Comparison of ENCODE assay signal across 8 cellular contexts in the genomic region with DNA sequence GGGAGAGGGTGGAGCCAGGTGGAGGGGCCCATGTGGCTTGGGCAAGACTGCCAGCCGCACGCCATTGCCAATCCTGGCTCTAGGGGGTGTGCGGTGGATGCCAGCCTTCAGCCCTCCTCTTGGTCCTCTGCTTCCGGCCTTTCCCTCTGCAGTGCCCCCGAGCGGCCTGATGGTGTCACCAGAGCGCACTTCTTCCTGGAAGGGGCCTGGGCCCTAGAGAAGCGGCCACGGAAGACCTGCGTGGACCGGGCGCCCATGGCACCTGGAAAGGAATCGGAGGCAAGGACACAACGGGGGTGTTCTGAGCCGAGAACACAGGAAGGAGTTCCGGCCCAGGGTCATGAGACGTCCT.
A peak's percentile ranks its signal among the peaks of the same experiment; 100 is the strongest.
DNase-seq lines count a peak whose midpoint lies in the region; ATAC-seq and TF ChIP-seq lines count a peak whose summit lies in the region.

No MANE protein-coding gene starts in this region.

- H3K9me3 ChIP-seq in cardiac muscle cell (ENCODE audit: low read depth) (no peaks in the 10 kb centered on the region), parathyroid adenoma (ENCODE audit: control insufficient read depth, low read length) (no peaks in the 10 kb centered on the region)

- H3K27ac ChIP-seq in cardiac muscle cell = peak overlapping the region; percentile 57
- peak overlapping the region; percentile 5 for H3K27ac ChIP-seq in parathyroid adenoma

- TF ChIP-seq CTCF in cardiac muscle cell (IDR thresholded peaks at IDR 0.05; ENCODE audit: low read depth, low read length) (peak; percentile 91), parathyroid adenoma (IDR thresholded peaks at IDR 0.05) (peak; percentile 91)

- no peaks in the 10 kb centered on the region for H3K79me2 ChIP-seq in parathyroid adenoma

- H3K27ac Mint-ChIP-seq in activated naive CD8-positive, alpha-beta T cell treated with anti-CD3 and anti-CD28 coated beads, Interleukin-2, amount 10 ng/mL, durations not matched to agents 7 days and 5 days = no peak overlapping the region

- H3K4me1 ChIP-seq in cardiac muscle cell (ENCODE audit: low read depth) (peaks cover 8% of the 10 kb centered on the region), parathyroid adenoma (no peaks in the 10 kb centered on the region)

- no peak overlapping the region for H3K4me3 Mint-ChIP-seq in activated naive CD8-positive, alpha-beta T cell treated with anti-CD3 and anti-CD28 coated beads, Interleukin-2, amount 10 ng/mL, durations not matched to agents 7 days and 5 days

- H3K36me3 ChIP-seq in cardiac muscle cell (no peaks in the 10 kb centered on the region), parathyroid adenoma (ENCODE audit: control insufficient read depth, insufficient read depth, low read length) (no peaks in the 10 kb centered on the region)

- DNase-seq in DMS53 (lab: John Stamatoyannopoulos, UW) (peak; percentile 92), NCI-H524 treated with DMSO at 0.1 percent for 48 hours (lab: John Stamatoyannopoulos, UW) (peak; percentile 47), cardiac muscle cell (ENCODE audit: low read depth in 1 of 2, low spot score in 1 of 2) (peak; percentile 81 to 84), pons (ENCODE audit: low spot score) (no peak)
- DNase-seq in activated naive CD8-positive, alpha-beta T cell treated with anti-CD3 and anti-CD28 coated beads, Interleukin-2, amount 10 ng/mL, durations not matched to agents 7 days and 5 days = peak; percentile 57

- H3K27me3 ChIP-seq in cardiac muscle cell (no peaks in the 10 kb centered on the region), parathyroid adenoma (ENCODE audit: control insufficient read depth, insufficient read depth, low read length) (no peaks in the 10 kb centered on the region)

- H3K36me3 Mint-ChIP-seq in activated naive CD8-positive, alpha-beta T cell treated with anti-CD3 and anti-CD28 coated beads, Interleukin-2, amount 10 ng/mL, durations not matched to agents 7 days and 5 days = no peaks in the 10 kb centered on the region

- ATAC-seq in GM19452 (IDR thresholded peaks at IDR 0.05; ENCODE audit: unreplicated experiment) (peak; percentile 91), HG03460 (IDR thresholded peaks at IDR 0.05; ENCODE audit: unreplicated experiment) (peak; percentile 89)
- ATAC-seq in activated naive CD8-positive, alpha-beta T cell treated with anti-CD3 and anti-CD28 coated beads, Interleukin-2, amount 10 ng/mL, durations not matched to agents 7 days and 5 days (ENCODE audit: low read depth) = peak; percentile 67

- H3K4me1 Mint-ChIP-seq in activated naive CD8-positive, alpha-beta T cell treated with anti-CD3 and anti-CD28 coated beads, Interleukin-2, amount 10 ng/mL, durations not matched to agents 7 days and 5 days = peaks cover 2% of the 10 kb centered on the region

- no peaks in the 10 kb centered on the region for H3K27me3 Mint-ChIP-seq in activated naive CD8-positive, alpha-beta T cell treated with anti-CD3 and anti-CD28 coated beads, Interleukin-2, amount 10 ng/mL, durations not matched to agents 7 days and 5 days

- H2AFZ ChIP-seq in parathyroid adenoma = peak overlapping the region; percentile 85

- no peak overlapping the region for H3K4me3 ChIP-seq in cardiac muscle cell
- H3K4me3 ChIP-seq in parathyroid adenoma (ENCODE audit: low read depth, low read length) = no peak overlapping the region

- H3K9me3 Mint-ChIP-seq in activated naive CD8-positive, alpha-beta T cell treated with anti-CD3 and anti-CD28 coated beads, Interleukin-2, amount 10 ng/mL, durations not matched to agents 7 days and 5 days = peaks cover 3% of the 10 kb centered on the region

- no peak overlapping the region for H3K9ac ChIP-seq in parathyroid adenoma

- H3K4me2 ChIP-seq in parathyroid adenoma (ENCODE audit: low read length) = peak overlapping the region; percentile 55

- POLR2A ChIA-PET in activated naive CD8-positive, alpha-beta T cell treated with anti-CD3 and anti-CD28 coated beads, Interleukin-2, amount 10 ng/mL, durations not matched to agents 7 days and 5 days (lab: Charles Lee) = no interaction called here
